Comparison of ENCODE assay signal across 1 cellular context in genomic region chr20:48034754-48035153, GRCh38.
TF ChIP-seq lines count a peak whose summit lies in the region.

No MANE protein-coding gene starts in this region.

TF ChIP-seq in GM12878, 131 proteins besides CTCF, POLR2A, EP300 and RAD21:
- TF ChIP-seq ZBTB33 (IDR thresholded peaks at IDR 0.05) = no peak
- TF ChIP-seq NFXL1 (IDR thresholded peaks at IDR 0.05; ENCODE audit: borderline replicate concordance) = peak; percentile 38; the same call in 1 of the 2 replicates
